12 cellular contexts compared by ENCODE assay signal in the genomic region with DNA sequence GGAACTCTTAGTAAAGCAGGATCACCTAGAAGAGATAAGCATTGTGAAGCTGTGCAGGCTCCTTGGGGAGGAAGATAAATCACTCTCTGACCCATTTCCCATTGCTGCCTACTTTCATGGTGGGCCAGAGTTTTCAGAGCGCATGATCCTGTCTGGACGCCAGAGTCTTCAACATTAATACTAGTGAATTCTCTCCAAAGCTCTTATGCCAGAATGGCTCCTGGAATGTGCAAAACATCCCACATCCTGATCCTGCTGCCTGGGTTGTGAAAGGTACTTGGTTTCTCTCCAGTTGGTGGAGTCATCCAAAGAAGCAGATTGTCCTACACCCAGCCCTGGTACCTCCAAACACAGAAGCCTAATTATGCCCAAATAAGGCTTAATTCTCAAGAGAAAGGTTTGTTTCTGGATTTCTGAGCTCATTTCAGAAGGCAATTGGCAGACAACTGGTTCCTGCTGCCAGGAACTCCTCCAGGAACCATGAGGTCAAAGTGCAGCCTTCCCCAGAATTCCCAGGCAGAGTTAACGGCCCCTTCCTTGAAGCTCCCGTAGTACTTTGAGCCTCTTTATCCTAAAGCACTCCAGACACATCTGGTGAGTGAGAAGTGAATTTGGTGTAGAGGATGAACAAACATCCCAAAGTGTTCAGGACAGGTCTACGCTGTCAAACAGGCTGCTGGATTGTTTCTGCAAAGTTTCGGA.
DNase-seq lines count a peak whose midpoint lies in the region; ATAC-seq and TF ChIP-seq lines count a peak whose summit lies in the region.
"Had no signal": no experiment of that assay in that cellular context is flagged by ENCODE, and none has a peak within 500 bp of the region (broad histone marks: within the 10 kb centered on the region; RNA-seq: fewer than 3 reads in every experiment).

No MANE protein-coding gene starts in this region.

- DNase-seq in NCI-H1694 treated with DMSO at 0.1 percent for 48 hours (lab: John Stamatoyannopoulos, UW), result peak; percentile 62
- DNase-seq in fibroblast of peridontal ligament (ENCODE audit: extremely low read depth), result peak; percentile 46
- no peak for DNase-seq in aorta
- DNase-seq in KG1 (lab: John Stamatoyannopoulos, UW), result no peak
- DNase-seq in UCSD-AML1 (lab: John Stamatoyannopoulos, UW; ENCODE audit: unreplicated experiment), result no peak
- DNase-seq: activated CD8-positive, alpha-beta memory T cell treated with anti-CD3 and anti-CD28 coated beads, Interleukin-2, amount 50 U/mL, for 48 hours; activated naive CD8-positive, alpha-beta T cell treated with anti-CD3 and anti-CD28 coated beads, Interleukin-2, amount 10 ng/mL, durations not matched to agents 7 days and 5 days; NCI-H1436; SIG-M5 had no signal

- ATAC-seq in aorta (ENCODE audit: low FRiP score), result peak; percentile 15
- ATAC-seq in GM19395 (IDR thresholded peaks at IDR 0.05; ENCODE audit: unreplicated experiment), result no peak

- no peak for TF ChIP-seq CTCF in nephron (IDR thresholded peaks at IDR 0.05; ENCODE audit: unreplicated experiment in 3 of 3)

- intact Hi-C loops in aorta (cut with DNase I), result no loop called here

- H3K9me3 ChIP-seq in aorta (ENCODE audit: control insufficient read depth, low read length), result no peaks in the 10 kb centered on the region

- H3K4me3 ChIP-seq in aorta (ENCODE audit: low read length in 2 of 2), result no peak overlapping the region

- no peaks in the 10 kb centered on the region for H3K9me3 Mint-ChIP-seq in nephron
- H3K9me3 Mint-ChIP-seq: activated naive CD8-positive, alpha-beta T cell treated with anti-CD3 and anti-CD28 coated beads, Interleukin-2, amount 10 ng/mL, durations not matched to agents 7 days and 5 days; memory B cell had no signal

- no peak overlapping the region for H3K27ac ChIP-seq in aorta (ENCODE audit: low read depth in 1 of 2, low read length in 2 of 2)

- peaks cover 25% of the 10 kb centered on the region for H3K27me3 Mint-ChIP-seq in nephron (ENCODE audit: low read depth)

- H3K4me1 Mint-ChIP-seq in nephron, result peaks cover 72% of the 10 kb centered on the region
- H3K4me1 Mint-ChIP-seq: activated naive CD8-positive, alpha-beta T cell treated with anti-CD3 and anti-CD28 coated beads, Interleukin-2, amount 10 ng/mL, durations not matched to agents 7 days and 5 days; memory B cell had no signal

- H3K4me1 ChIP-seq in aorta (ENCODE audit: control insufficient read depth in 1 of 2, insufficient read depth in 2 of 2, low read length in 2 of 2), result peaks cover 0 to 5% of the 10 kb centered on the region in 2 donors

- peak overlapping the region in 2 of 3 experiments; percentile 38 to 75 for H3K27ac Mint-ChIP-seq in nephron
- H3K27ac Mint-ChIP-seq: activated naive CD8-positive, alpha-beta T cell treated with anti-CD3 and anti-CD28 coated beads, Interleukin-2, amount 10 ng/mL, durations not matched to agents 7 days and 5 days; memory B cell had no signal

- WGBS in aorta, 2 donors, result 77 to 85% methylated on average over 6 of the region's 6 CpGs

- H3K36me3 ChIP-seq in aorta (ENCODE audit: control insufficient read depth in 1 of 2, insufficient read depth in 2 of 2, low read length in 1 of 2), result no peaks in the 10 kb centered on the region

- no peaks in the 10 kb centered on the region for H3K27me3 ChIP-seq in aorta (ENCODE audit: control insufficient read depth in 1 of 2, insufficient read depth in 2 of 2, low read length in 1 of 2)

- no peaks in the 10 kb centered on the region for H3K36me3 Mint-ChIP-seq in nephron (ENCODE audit: low read depth)
- H3K36me3 Mint-ChIP-seq: activated naive CD8-positive, alpha-beta T cell treated with anti-CD3 and anti-CD28 coated beads, Interleukin-2, amount 10 ng/mL, durations not matched to agents 7 days and 5 days; memory B cell had no signal

- peak overlapping the region in 1 of 3 experiments; percentile 13 for H3K4me3 Mint-ChIP-seq in nephron
- H3K4me3 Mint-ChIP-seq: activated naive CD8-positive, alpha-beta T cell treated with anti-CD3 and anti-CD28 coated beads, Interleukin-2, amount 10 ng/mL, durations not matched to agents 7 days and 5 days; memory B cell had no signal

Comparison
In these comparisons a context has a peak if more than half of its experiments do, and no peak if none do; other contexts are left out.
1. DNase-seq: peak in NCI-H1694 treated with DMSO at 0.1 percent for 48 hours (single experiment) and fibroblast of peridontal ligament (single experiment); none in aorta (0 of 2), KG1 (single experiment) and UCSD-AML1 (single experiment).